30 cellular contexts compared by ENCODE assay signal in the genomic region with DNA sequence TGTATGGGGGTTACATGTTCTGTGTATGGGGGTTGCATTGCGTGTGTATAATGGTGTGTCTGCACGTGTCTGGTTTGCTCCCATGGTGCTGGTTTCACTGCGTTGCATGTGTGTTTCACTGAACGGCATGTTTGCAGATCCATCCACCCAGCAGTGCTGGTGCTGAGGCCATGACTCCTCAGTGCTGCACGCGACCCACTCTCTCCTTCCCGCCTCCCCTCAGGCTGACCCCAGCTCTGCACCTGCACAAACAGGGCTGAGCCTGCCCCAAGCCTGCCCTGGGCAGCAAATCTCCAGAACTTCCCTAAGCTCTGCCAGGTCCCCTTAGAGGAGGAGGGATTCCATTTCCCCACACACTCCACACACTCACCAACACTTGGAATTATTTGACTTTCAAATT. TPM values are rescaled to one million over a fixed set of nuclear protein-coding genes. Genes with fewer than 3 reads are reported as not detected.
"Had no signal": no experiment of that assay in that cellular context is flagged by ENCODE, and none has a peak within 500 bp of the region (broad histone marks: within the 10 kb centered on the region; RNA-seq: fewer than 3 reads in every experiment).

No MANE protein-coding gene starts in this region.

- H3K36me3 ChIP-seq: SJCRH30, WERI-Rb-1 had no signal

- DNase-seq: activated CD4-positive, alpha-beta T cell treated with anti-CD3 and anti-CD28 coated beads, Interleukin-2, amount 10 ng/mL, durations not matched to agents 24 days and 14 days; activated CD4-positive, alpha-beta T cell treated with anti-CD3 and anti-CD28 coated beads, Interleukin-2, amount 50 U/mL, for 4 hours; activated CD8-positive, alpha-beta T cell treated with anti-CD3 and anti-CD28 coated beads for 36 hours; activated naive CD4-positive, alpha-beta T cell; activated T-cell treated with anti-CD3 and anti-CD28 coated beads, Interleukin-2, amount 50 U/mL, for 1 hour; anterior cingulate cortex; central memory CD4-positive, alpha-beta T cell; Kasumi-1; KG1; MM.1S; MV-4-11; NCI-H1092; NCI-H1436 treated with DMSO at 0.1 percent for 48 hours; NCI-H1694 treated with DMSO at 0.1 percent for 48 hours; NCI-H2029; NCI-H345; NCI-H524 treated with DMSO at 0.1 percent for 48 hours; SHP77; SJCRH30; T1000; WERI-Rb-1 had no signal

- H3K4me3 ChIP-seq: SJCRH30, SK-N-MC had no signal

RNA-seq across cellular contexts. Expression of a gene that starts 18.7 kb away (rescaled TPM):
- total RNA-seq: activated CD4-positive, alpha-beta T cell treated with anti-CD3 and anti-CD28 coated beads, Interleukin-2, amount 10 ng/mL, durations not matched to agents 24 days and 14 days; activated CD8-positive, alpha-beta memory T cell treated with anti-CD3 and anti-CD28 coated beads for 36 hours; activated CD8-positive, alpha-beta T cell treated with anti-CD3 and anti-CD28 coated beads for 36 hours; activated naive CD4-positive, alpha-beta T cell treated with anti-CD3 and anti-CD28 coated beads, Interleukin-2, amount 50 U/mL, for 72 hours; activated T-helper 1 cell treated with anti-CD3 and anti-CD28 coated beads, Interleukin-12 subunit alpha, Interleukin-12 subunit beta, Interleukin-2, Interleukin-4 antibody, amounts not matched to agents 30 ng/mL and 10 ng/mL and 1 ng/mL, durations not matched to agents 14 hours and 24 hours and 36 hours; bronchial epithelial cell; NCI-H460; RPMI7951; SJCRH30; T-helper 1 cell treated with Interleukin-12 subunit alpha and Interleukin-12 subunit beta and Interleukin-4 antibody, amounts not matched to agents 30 ng/mL and 1 ng/mL, for 36 hours; T-helper 2 cell treated with Interferon-gamma antibody and Interleukin-4, amounts not matched to agents 100 ng/mL and 5 ng/mL, for 36 hours had no signal

RNA-seq across cellular contexts. Expression of a gene that starts 29.0 kb away (rescaled TPM):
- total RNA-seq: activated CD4-positive, alpha-beta T cell treated with anti-CD3 and anti-CD28 coated beads, Interleukin-2, amount 10 ng/mL, durations not matched to agents 24 days and 14 days; activated CD8-positive, alpha-beta memory T cell treated with anti-CD3 and anti-CD28 coated beads for 36 hours; activated T-helper 1 cell treated with anti-CD3 and anti-CD28 coated beads, Interleukin-12 subunit alpha, Interleukin-12 subunit beta, Interleukin-2, Interleukin-4 antibody, amounts not matched to agents 30 ng/mL and 10 ng/mL and 1 ng/mL, durations not matched to agents 14 hours and 24 hours and 36 hours; RPMI7951; T-helper 2 cell treated with Interferon-gamma antibody and Interleukin-4, amounts not matched to agents 100 ng/mL and 5 ng/mL, for 36 hours had no signal
